29 cellular contexts compared by ENCODE assay signal in genomic region chr2:204203704-204204103, GRCh38.
"Had no signal": no experiment of that assay in that cellular context is flagged by ENCODE, and none has a peak within 500 bp of the region (broad histone marks: within the 10 kb centered on the region; RNA-seq: fewer than 3 reads in every experiment).

No MANE protein-coding gene starts in this region.

- H3K27ac ChIP-seq: left ventricle myocardium inferior, ovary, psoas muscle, right atrium auricular region, thyroid gland, vagina had no signal

- H3K27me3 ChIP-seq: ovary, right atrium auricular region, thyroid gland, vagina had no signal

- H3K4me1 Mint-ChIP-seq: activated CD8-positive, alpha-beta memory T cell treated with anti-CD3 and anti-CD28 coated beads, Interleukin-2, amount 10 ng/mL, durations not matched to agents 7 days and 5 days; T-helper 17 cell had no signal

- H3K9me3 ChIP-seq: left ventricle myocardium inferior, ovary, psoas muscle, right atrium auricular region, thyroid gland, vagina had no signal

- H3K9me3 Mint-ChIP-seq: activated CD4-positive, alpha-beta T cell treated with anti-CD3 and anti-CD28 coated beads, Interleukin-2, amount 10 ng/mL, durations not matched to agents 24 days and 14 days; activated CD8-positive, alpha-beta T cell treated with anti-CD3 and anti-CD28 coated beads for 36 hours; activated naive CD4-positive, alpha-beta T cell treated with anti-CD3 and anti-CD28 coated beads, Interleukin-2, amount 50 U/mL, for 72 hours; activated T-helper 1 cell treated with anti-CD3 and anti-CD28 coated beads, Interleukin-12 subunit alpha, Interleukin-12 subunit beta, Interleukin-2, Interleukin-4 antibody, amounts not matched to agents 30 ng/mL and 10 ng/mL and 1 ng/mL, durations not matched to agents 14 hours and 24 hours and 36 hours; endodermal cell; mesothelial cell of epicardium; natural killer cell treated with Interleukin-12 subunit alpha and Interleukin-12 subunit beta and Interleukin-15 and Interleukin-18, amount 100 ng/mL, for 72 hours had no signal

- ATAC-seq: activated CD8-positive, alpha-beta memory T cell treated with anti-CD3 and anti-CD28 coated beads, Interleukin-2, amount 10 ng/mL, durations not matched to agents 7 days and 5 days; activated CD8-positive, alpha-beta T cell treated with anti-CD3 and anti-CD28 coated beads for 36 hours; activated naive CD4-positive, alpha-beta T cell treated with anti-CD3 and anti-CD28 coated beads, Interleukin-2, amount 50 U/mL, for 72 hours; natural killer cell treated with Interleukin-12 subunit alpha and Interleukin-12 subunit beta and Interleukin-15 and Interleukin-18, amount 100 ng/mL, for 72 hours; psoas muscle; stimulated activated naive CD8-positive, alpha-beta T cell treated with anti-CD3 and anti-CD28 coated beads, Interleukin-15, Interleukin-2, amounts not matched to agents 100 U/mL and 50 U/mL, for 24 hours; T-helper 17 cell had no signal

- H3K27ac Mint-ChIP-seq: activated CD4-positive, alpha-beta T cell treated with anti-CD3 and anti-CD28 coated beads, Interleukin-2, amount 10 ng/mL, durations not matched to agents 24 days and 14 days; activated CD8-positive, alpha-beta memory T cell treated with anti-CD3 and anti-CD28 coated beads, Interleukin-2, amount 10 ng/mL, durations not matched to agents 7 days and 5 days; activated CD8-positive, alpha-beta T cell treated with anti-CD3 and anti-CD28 coated beads for 36 hours; activated naive CD4-positive, alpha-beta T cell treated with anti-CD3 and anti-CD28 coated beads, Interleukin-2, amount 50 U/mL, for 72 hours; activated T-helper 1 cell treated with anti-CD3 and anti-CD28 coated beads, Interleukin-12 subunit alpha, Interleukin-12 subunit beta, Interleukin-2, Interleukin-4 antibody, amounts not matched to agents 30 ng/mL and 10 ng/mL and 1 ng/mL, durations not matched to agents 14 hours and 24 hours and 36 hours; endodermal cell; mesothelial cell of epicardium; natural killer cell treated with Interleukin-12 subunit alpha and Interleukin-12 subunit beta and Interleukin-15 and Interleukin-18, amount 100 ng/mL, for 72 hours; T-helper 17 cell had no signal

- H3K4me3 Mint-ChIP-seq: activated CD4-positive, alpha-beta T cell treated with anti-CD3 and anti-CD28 coated beads, Interleukin-2, amount 10 ng/mL, durations not matched to agents 24 days and 14 days; activated CD8-positive, alpha-beta memory T cell treated with anti-CD3 and anti-CD28 coated beads, Interleukin-2, amount 10 ng/mL, durations not matched to agents 7 days and 5 days; activated CD8-positive, alpha-beta T cell treated with anti-CD3 and anti-CD28 coated beads for 36 hours; activated T-helper 1 cell treated with anti-CD3 and anti-CD28 coated beads, Interleukin-12 subunit alpha, Interleukin-12 subunit beta, Interleukin-2, Interleukin-4 antibody, amounts not matched to agents 30 ng/mL and 10 ng/mL and 1 ng/mL, durations not matched to agents 14 hours and 24 hours and 36 hours; endodermal cell; mesothelial cell of epicardium; natural killer cell treated with Interleukin-12 subunit alpha and Interleukin-12 subunit beta and Interleukin-15 and Interleukin-18, amount 100 ng/mL, for 72 hours; T-helper 17 cell had no signal

- H3K4me3 ChIP-seq: left ventricle myocardium inferior, ovary, psoas muscle, right atrium auricular region, thyroid gland, vagina had no signal

- DNase-seq: activated CD4-positive, alpha-beta T cell treated with anti-CD3 and anti-CD28 coated beads, Interleukin-2, amount 10 ng/mL, durations not matched to agents 24 days and 14 days; activated CD4-positive, CD25-positive, alpha-beta regulatory T cell; activated CD8-positive, alpha-beta memory T cell treated with anti-CD3 and anti-CD28 coated beads, Interleukin-2, amount 10 ng/mL, durations not matched to agents 7 days and 5 days; activated CD8-positive, alpha-beta T cell treated with anti-CD3 and anti-CD28 coated beads for 36 hours; activated gamma-delta T cell treated with Interleukin-2 at 50 U/mL for 16 hours; aorta; central memory CD4-positive, alpha-beta T cell; endodermal cell; erythroblast; glutamatergic neuron; hippocampal formation; kidney glomerular epithelial cell; left ventricle myocardium inferior; ovary; psoas muscle; stimulated activated CD4-positive, alpha-beta T cell treated with anti-CD3 and anti-CD28 coated beads, Interleukin-4, amount 100 ng/mL, for 4 hours; stimulated activated naive CD8-positive, alpha-beta T cell treated with anti-CD3 and anti-CD28 coated beads, Interleukin-15, Interleukin-2, amounts not matched to agents 100 U/mL and 50 U/mL, for 24 hours; substantia nigra; SW 1271; T-helper 17 cell; thyroid gland had no signal

- H3K36me3 ChIP-seq: left ventricle myocardium inferior, ovary, right atrium auricular region, thyroid gland, vagina had no signal

- H3K36me3 Mint-ChIP-seq: activated CD8-positive, alpha-beta memory T cell treated with anti-CD3 and anti-CD28 coated beads, Interleukin-2, amount 10 ng/mL, durations not matched to agents 7 days and 5 days; activated naive CD4-positive, alpha-beta T cell treated with anti-CD3 and anti-CD28 coated beads, Interleukin-2, amount 50 U/mL, for 72 hours; mesothelial cell of epicardium; natural killer cell treated with Interleukin-12 subunit alpha and Interleukin-12 subunit beta and Interleukin-15 and Interleukin-18, amount 100 ng/mL, for 72 hours had no signal

- H3K4me1 ChIP-seq: left ventricle myocardium inferior, psoas muscle, right atrium auricular region, thyroid gland, vagina had no signal

- FAIRE-seq: colon, frontal cortex had no signal
